In the genomic region with DNA sequence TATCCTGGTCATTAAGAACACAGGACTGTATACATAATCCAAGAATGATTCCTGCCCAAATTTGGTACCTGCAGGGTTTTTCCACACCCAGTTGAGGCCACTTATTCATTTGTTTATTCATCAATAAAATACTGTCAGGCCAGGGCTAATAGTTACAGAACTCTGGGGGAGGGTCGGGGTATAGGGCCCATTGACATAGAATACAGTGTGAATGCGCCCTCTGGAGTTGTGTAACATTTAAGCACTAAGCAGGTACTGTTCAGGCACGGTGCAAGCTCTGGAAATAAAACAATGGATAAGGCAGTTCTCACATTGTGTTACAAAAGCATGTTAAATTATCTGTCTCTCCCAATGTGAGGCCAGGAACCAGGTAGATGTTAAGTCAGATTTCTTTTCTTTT, we compare ENCODE assay signal across 11 cellular contexts. TPM values are rescaled to one million over a fixed set of nuclear protein-coding genes. Genes with fewer than 3 reads are reported as not detected.
DNase-seq lines count a peak whose midpoint lies in the region; ATAC-seq, FAIRE-seq and TF ChIP-seq lines count a peak whose summit lies in the region.
"Had no signal": no experiment of that assay in that cellular context is flagged by ENCODE, and none has a peak within 500 bp of the region (broad histone marks: within the 10 kb centered on the region; RNA-seq: fewer than 3 reads in every experiment).

No MANE protein-coding gene starts in this region.

- no peak for ATAC-seq in right cardiac atrium
- no peak for ATAC-seq in CD4-positive, alpha-beta T cell (ENCODE audit: poor library complexity)
- ATAC-seq: natural killer cell treated with Interleukin-12 subunit alpha and Interleukin-12 subunit beta and Interleukin-15 and Interleukin-18, amount 100 ng/mL, for 72 hours had no signal

- CTCF ChIA-PET in PC-9 (lab: Charles Lee), result interaction anchor here (0.6 kb wide), 1 partner anchor 126 kb away, joined by 3 read pairs; no protein-coding TSS in a partner anchor
- CTCF ChIA-PET in CD4-positive, alpha-beta T cell (lab: Charles Lee), result no interaction called here

- peak; percentile 6 for DNase-seq in NCI-H2196 (lab: John Stamatoyannopoulos, UW; ENCODE audit: unreplicated experiment)
- DNase-seq in NCI-H2196 treated with DMSO at 0.1 percent for 48 hours (lab: John Stamatoyannopoulos, UW; ENCODE audit: unreplicated experiment), result no peak
- DNase-seq in PC-9, result peak in 1 of 2 experiments; percentile 15
- DNase-seq in lung microvascular endothelial cell (ENCODE audit: low read depth in 2 of 2), result peak; percentile 16 to 24
- no peak for DNase-seq in right cardiac atrium
- DNase-seq in urothelium cell line (ENCODE audit: low spot score), result no peak
- DNase-seq in CD4-positive, alpha-beta T cell, result no peak
- DNase-seq: activated CD4-positive, alpha-beta memory T cell treated with anti-CD3 and anti-CD28 coated beads for 36 hours; head of caudate nucleus had no signal

- H3K27ac ChIP-seq in PC-9, result no peak overlapping the region
- H3K27ac ChIP-seq in right cardiac atrium (ENCODE audit: low read length), result no peak overlapping the region
- no peak overlapping the region for H3K27ac ChIP-seq in CD4-positive, alpha-beta T cell (ENCODE audit: low read depth, low read length)

- no TSS peak for BruUV-seq in PC-9 (replicated peaks; lab: Mats Ljungman, UMichigan)

- H3K9me3 ChIP-seq in PC-9 (ENCODE audit: insufficient read depth, low read depth) (no peaks in the 10 kb centered on the region), right cardiac atrium (ENCODE audit: control insufficient read depth, low read length) (no peaks in the 10 kb centered on the region)
- H3K9me3 ChIP-seq in CD4-positive, alpha-beta T cell (ENCODE audit: control insufficient read depth, low read length), result no peaks in the 10 kb centered on the region

- H3K4me1 Mint-ChIP-seq in CD4-positive, alpha-beta T cell (ENCODE audit: low read depth), result no peaks in the 10 kb centered on the region

- H2AFZ ChIP-seq in PC-9, result no peak overlapping the region

- no peaks in the 10 kb centered on the region for H3K27me3 Mint-ChIP-seq in CD4-positive, alpha-beta T cell
- H3K27me3 Mint-ChIP-seq: activated CD4-positive, alpha-beta memory T cell treated with anti-CD3 and anti-CD28 coated beads for 36 hours; natural killer cell treated with Interleukin-12 subunit alpha and Interleukin-12 subunit beta and Interleukin-15 and Interleukin-18, amount 100 ng/mL, for 72 hours had no signal

- no peak overlapping the region for H3K4me3 ChIP-seq in PC-9
- H3K4me3 ChIP-seq in right cardiac atrium (ENCODE audit: low read length), result no peak overlapping the region

- H3K36me3 Mint-ChIP-seq in CD4-positive, alpha-beta T cell (ENCODE audit: low read depth), result no peaks in the 10 kb centered on the region
- H3K36me3 Mint-ChIP-seq: activated CD4-positive, alpha-beta memory T cell treated with anti-CD3 and anti-CD28 coated beads for 36 hours; natural killer cell treated with Interleukin-12 subunit alpha and Interleukin-12 subunit beta and Interleukin-15 and Interleukin-18, amount 100 ng/mL, for 72 hours had no signal

- H3K27me3 ChIP-seq in PC-9 (ENCODE audit: insufficient read depth, low read depth) (no peaks in the 10 kb centered on the region), right cardiac atrium (ENCODE audit: control insufficient read depth, insufficient read depth) (no peaks in the 10 kb centered on the region)
- H3K27me3 ChIP-seq in CD4-positive, alpha-beta T cell (ENCODE audit: control insufficient read depth, insufficient read depth, low read length), result no peaks in the 10 kb centered on the region

- H3K4me3 Mint-ChIP-seq in CD4-positive, alpha-beta T cell, result no peak overlapping the region
- H3K4me3 Mint-ChIP-seq: activated CD4-positive, alpha-beta memory T cell treated with anti-CD3 and anti-CD28 coated beads for 36 hours; natural killer cell treated with Interleukin-12 subunit alpha and Interleukin-12 subunit beta and Interleukin-15 and Interleukin-18, amount 100 ng/mL, for 72 hours had no signal

- H3K27ac Mint-ChIP-seq in CD4-positive, alpha-beta T cell, result no peak overlapping the region
- H3K27ac Mint-ChIP-seq: activated CD4-positive, alpha-beta memory T cell treated with anti-CD3 and anti-CD28 coated beads for 36 hours; natural killer cell treated with Interleukin-12 subunit alpha and Interleukin-12 subunit beta and Interleukin-15 and Interleukin-18, amount 100 ng/mL, for 72 hours had no signal

- H3K4me1 ChIP-seq in PC-9 (replicated peaks; ENCODE audit: insufficient read depth) (no peaks in the 10 kb centered on the region), right cardiac atrium (ENCODE audit: control insufficient read depth, insufficient read depth, low read length) (no peaks in the 10 kb centered on the region)

- no peaks in the 10 kb centered on the region for H3K9me2 ChIP-seq in PC-9 (ENCODE audit: insufficient read depth)

- H3K36me3 ChIP-seq in PC-9 (ENCODE audit: low read depth), result no peaks in the 10 kb centered on the region

- intact Hi-C loops in PC-9 (cut with micrococcal nuclease; ENCODE audit: unreplicated experiment), result no loop called here
- intact Hi-C loops in right cardiac atrium (cut with DNase I), result no loop called here
- intact Hi-C loops in CD4-positive, alpha-beta T cell (cut with DNase I, micrococcal nuclease), result no loop called here

- POLR2A ChIA-PET in PC-9 (lab: Charles Lee; ENCODE audit: unreplicated experiment), result no interaction called here
- POLR2A ChIA-PET in CD4-positive, alpha-beta T cell (lab: Charles Lee), result no interaction called here

- 35% methylated on average over 3 of the region's 3 CpGs for WGBS in right cardiac atrium

- no peak for FAIRE-seq in urothelium cell line (lab: Jason Lieb, UNC)

- TF ChIP-seq CTCF in LNCAP (IDR thresholded peaks at IDR 0.05), result peak; percentile 52; the same call in 1 of the 2 replicates
- TF ChIP-seq CTCF in PC-9 (conservative IDR thresholded peaks at IDR 0.05), result 0 out of 2 replicates have a peak, but pooled peaks have one; percentile 23
- TF ChIP-seq CTCF in CD4-positive, alpha-beta T cell (IDR thresholded peaks at IDR 0.05), result no peak

- no peaks in the 10 kb centered on the region for H3F3A ChIP-seq in PC-9 (ENCODE audit: insufficient read depth, low read depth)

- no peaks in the 10 kb centered on the region for H3K9me3 Mint-ChIP-seq in CD4-positive, alpha-beta T cell
- H3K9me3 Mint-ChIP-seq: activated CD4-positive, alpha-beta memory T cell treated with anti-CD3 and anti-CD28 coated beads for 36 hours; natural killer cell treated with Interleukin-12 subunit alpha and Interleukin-12 subunit beta and Interleukin-15 and Interleukin-18, amount 100 ng/mL, for 72 hours had no signal

- no peak overlapping the region for H3K4me2 ChIP-seq in PC-9

- no peaks in the 10 kb centered on the region for H4K20me1 ChIP-seq in PC-9 (ENCODE audit: insufficient read depth)

- no peaks in the 10 kb centered on the region for H3K79me2 ChIP-seq in PC-9 (ENCODE audit: low read depth)

RNA-seq across cellular contexts. Expression of gene LRBA, which starts 30.8 kb away (rescaled TPM):
- 77.4 and 84.5 TPM in 2 replicates for total RNA-seq in PC-9 (2021)
- total RNA-seq in lung microvascular endothelial cell, result 31.0 and 37.9 TPM in 2 replicates
- 10 to 100 TPM; 22.1 to 29.9 (median 23.8) TPM for total RNA-seq in right cardiac atrium
- polyA plus RNA-seq in right cardiac atrium, result 14.4 TPM
- total RNA-seq in CD4-positive, alpha-beta T cell, result 10 to 100 TPM; 52.6 to 55.0 TPM

RNA-seq across cellular contexts. Expression of gene RPS3A, which starts 53.5 kb away (rescaled TPM):
- total RNA-seq in PC-9 (2021), result 1,663 and 2,345 TPM in 2 replicates
- 2,107 and 2,117 TPM in 2 replicates for total RNA-seq in lung microvascular endothelial cell
- 1,000 to 10,000 TPM; 1,119 to 1,323 (median 1,233) TPM for total RNA-seq in right cardiac atrium
- 1,657 TPM for polyA plus RNA-seq in right cardiac atrium
- total RNA-seq in CD4-positive, alpha-beta T cell, result 1,000 to 10,000 TPM; 3,925 to 4,071 TPM

Comparison
In these comparisons a context has a peak if more than half of its experiments do, and no peak if none do; other contexts are left out.
1. DNase-seq: peak in NCI-H2196 (single experiment) and lung microvascular endothelial cell (2 of 2); none in NCI-H2196 treated with DMSO at 0.1 percent for 48 hours (single experiment), right cardiac atrium (0 of 3), urothelium cell line (single experiment) and CD4-positive, alpha-beta T cell (0 of 10).